27 cellular contexts compared by ENCODE assay signal in genomic region chr2:7884338-7884737, GRCh38.
"Had no signal": no experiment of that assay in that cellular context is flagged by ENCODE, and none has a peak within 500 bp of the region (broad histone marks: within the 10 kb centered on the region; RNA-seq: fewer than 3 reads in every experiment).

No MANE protein-coding gene starts in this region.

- H3K4me1 Mint-ChIP-seq: activated CD4-positive, alpha-beta memory T cell treated with anti-CD3 and anti-CD28 coated beads, Interleukin-2, amount 10 ng/mL, durations not matched to agents 7 days and 5 days; activated CD4-positive, alpha-beta T cell treated with anti-CD3 and anti-CD28 coated beads, Interleukin-2, amount 10 ng/mL, durations not matched to agents 7 days and 5 days; activated T-helper 17 cell treated with anti-CD3 and anti-CD28 coated beads, Interleukin-2, amount 50 U/mL, for 72 hours; central memory CD8-positive, alpha-beta T cell; T-helper 17 cell had no signal

- H3K4me3 Mint-ChIP-seq: activated CD4-positive, alpha-beta memory T cell treated with anti-CD3 and anti-CD28 coated beads, Interleukin-2, amount 10 ng/mL, durations not matched to agents 7 days and 5 days; activated CD4-positive, alpha-beta T cell treated with anti-CD3 and anti-CD28 coated beads, Interleukin-2, amount 10 ng/mL, durations not matched to agents 7 days and 5 days; activated naive CD8-positive, alpha-beta T cell; activated T-cell treated with anti-CD3 and anti-CD28 coated beads, Interleukin-2, amount 50 U/mL, for 24 hours; activated T-helper 17 cell treated with anti-CD3 and anti-CD28 coated beads, Interleukin-2, amount 50 U/mL, for 72 hours; central memory CD8-positive, alpha-beta T cell; dendritic cell treated with granulocyte-macrophage colony-stimulating factor and Interleukin-4, amounts not matched to agents 40 ng/mL and 50 ng/mL, for 4 days; T-helper 17 cell had no signal

- ATAC-seq: activated T-helper 17 cell treated with anti-CD3 and anti-CD28 coated beads, Interleukin-2, amount 50 U/mL, for 72 hours; T-helper 17 cell had no signal

- H3K27ac ChIP-seq: brain microvascular endothelial cell, coronary artery, dorsolateral prefrontal cortex, epithelial cell of prostate had no signal

- H3K9me3 Mint-ChIP-seq: activated T-cell treated with anti-CD3 and anti-CD28 coated beads, Interleukin-2, amount 50 U/mL, for 24 hours; activated T-helper 17 cell treated with anti-CD3 and anti-CD28 coated beads, Interleukin-2, amount 50 U/mL, for 72 hours; central memory CD8-positive, alpha-beta T cell; dendritic cell treated with granulocyte-macrophage colony-stimulating factor and Interleukin-4, amounts not matched to agents 40 ng/mL and 50 ng/mL, for 4 days had no signal

- H3K27me3 Mint-ChIP-seq: activated CD4-positive, alpha-beta memory T cell treated with anti-CD3 and anti-CD28 coated beads, Interleukin-2, amount 10 ng/mL, durations not matched to agents 7 days and 5 days; activated CD4-positive, alpha-beta T cell treated with anti-CD3 and anti-CD28 coated beads, Interleukin-2, amount 10 ng/mL, durations not matched to agents 7 days and 5 days; activated naive CD8-positive, alpha-beta T cell; activated T-cell treated with anti-CD3 and anti-CD28 coated beads, Interleukin-2, amount 50 U/mL, for 24 hours; activated T-helper 17 cell treated with anti-CD3 and anti-CD28 coated beads, Interleukin-2, amount 50 U/mL, for 72 hours; central memory CD8-positive, alpha-beta T cell had no signal

- H3K4me3 ChIP-seq: coronary artery, dorsolateral prefrontal cortex had no signal

- H3K27ac Mint-ChIP-seq: activated CD4-positive, alpha-beta memory T cell treated with anti-CD3 and anti-CD28 coated beads, Interleukin-2, amount 10 ng/mL, durations not matched to agents 7 days and 5 days; activated CD4-positive, alpha-beta T cell treated with anti-CD3 and anti-CD28 coated beads, Interleukin-2, amount 10 ng/mL, durations not matched to agents 7 days and 5 days; activated naive CD8-positive, alpha-beta T cell; activated T-cell treated with anti-CD3 and anti-CD28 coated beads, Interleukin-2, amount 50 U/mL, for 24 hours; activated T-helper 17 cell treated with anti-CD3 and anti-CD28 coated beads, Interleukin-2, amount 50 U/mL, for 72 hours; dendritic cell treated with granulocyte-macrophage colony-stimulating factor and Interleukin-4, amounts not matched to agents 40 ng/mL and 50 ng/mL, for 4 days; T-helper 17 cell had no signal

- H3K27me3 ChIP-seq: brain microvascular endothelial cell, dorsolateral prefrontal cortex had no signal

- H3K36me3 ChIP-seq: brain microvascular endothelial cell had no signal

- DNase-seq: activated CD4-positive, alpha-beta memory T cell treated with anti-CD3 and anti-CD28 coated beads, Interleukin-2, amount 10 ng/mL, durations not matched to agents 7 days and 5 days; activated CD4-positive, alpha-beta T cell treated with anti-CD3 and anti-CD28 coated beads for 1 hour; activated CD4-positive, alpha-beta T cell treated with anti-CD3 and anti-CD28 coated beads for 4 hours; activated CD4-positive, alpha-beta T cell treated with anti-CD3 and anti-CD28 coated beads, Interleukin-2, amount 10 ng/mL, durations not matched to agents 7 days and 5 days; activated CD4-positive, alpha-beta T cell treated with anti-CD3 and anti-CD28 coated beads, Interleukin-2, amount 50 U/mL, for 4 hours; activated CD8-positive, alpha-beta memory T cell treated with anti-CD3 and anti-CD28 coated beads, Interleukin-2, amount 50 U/mL, for 48 hours; activated effector memory CD4-positive, alpha-beta T cell treated with Interleukin-2 at 50 U/mL for 16 hours; activated gamma-delta T cell treated with Interleukin-2 at 50 U/mL for 16 hours; activated naive CD4-positive, alpha-beta T cell treated with anti-CD3 and anti-CD28 coated beads, Interleukin-2, amount 50 U/mL, for 16 hours; activated naive CD4-positive, alpha-beta T cell treated with Interleukin-2 at 50 U/mL for 16 hours; activated T-cell treated with anti-CD3 and anti-CD28 coated beads for 4 hours; activated T-cell treated with anti-CD3 and anti-CD28 coated beads, Interleukin-2, amount 50 U/mL, for 24 hours; amniotic stem cell; anterior cingulate cortex; brain microvascular endothelial cell; dorsolateral prefrontal cortex; effector memory CD4-positive, alpha-beta T cell; foreskin fibroblast; head of caudate nucleus; T-helper 1 cell; T-helper 17 cell had no signal

- H3K36me3 Mint-ChIP-seq: activated naive CD8-positive, alpha-beta T cell had no signal
